ENCODE assay signal across 11 cellular contexts in genomic region chr11:134034496-134035381, GRCh38. TPM values are rescaled to one million over a fixed set of nuclear protein-coding genes. Genes with fewer than 3 reads are reported as not detected.
A peak's percentile ranks its signal among the peaks of the same experiment; 100 is the strongest.
DNase-seq lines count a peak whose midpoint lies in the region; ATAC-seq, FAIRE-seq and TF ChIP-seq lines count a peak whose summit lies in the region.
"Had no signal": no experiment of that assay in that cellular context is flagged by ENCODE, and none has a peak within 500 bp of the region (broad histone marks: within the 10 kb centered on the region; RNA-seq: fewer than 3 reads in every experiment).

No MANE protein-coding gene starts in this region.

- H3K4me1 Mint-ChIP-seq in CD4-positive, alpha-beta T cell (ENCODE audit: low read depth): peaks cover 64% of the 10 kb centered on the region
- peaks cover 77% of the 10 kb centered on the region for H3K4me1 Mint-ChIP-seq in nephron progenitor cell

- peak overlapping the region; percentile 81 for H3K27ac Mint-ChIP-seq in CD4-positive, alpha-beta T cell
- no peak overlapping the region for H3K27ac Mint-ChIP-seq in nephron progenitor cell
- H3K27ac Mint-ChIP-seq: stimulated activated naive B cell treated with anti-CD40 and anti-IgM and Interleukin-4, amounts not matched to agents 10 μg/mL and 1 μg/mL and 100 μg/mL, for 72 hours had no signal

- no peaks in the 10 kb centered on the region for H3K36me3 ChIP-seq in bronchial epithelial cell (ENCODE audit: control insufficient read depth, insufficient read depth, low read length)
- H3K36me3 ChIP-seq: SJSA1 had no signal

- H3K27ac ChIP-seq in CD4-positive, alpha-beta T cell (ENCODE audit: low read depth, low read length): no peak overlapping the region
- H3K27ac ChIP-seq: SJSA1 had no signal

- no peak for DNase-seq in CD4-positive, alpha-beta T cell
- peak; percentile 81 for DNase-seq in NCI-H1105 (lab: John Stamatoyannopoulos, UW)
- DNase-seq in bronchial epithelial cell (ENCODE audit: low read depth): peak; percentile 74
- DNase-seq in nephron progenitor cell: no peak
- no peak for DNase-seq in globus pallidus (ENCODE audit: low spot score)
- DNase-seq: stimulated activated naive B cell treated with anti-CD40 and anti-IgM and Interleukin-4, amounts not matched to agents 10 μg/mL and 1 μg/mL and 100 μg/mL, for 72 hours had no signal

- H3K9me3 Mint-ChIP-seq in CD4-positive, alpha-beta T cell: no peaks in the 10 kb centered on the region
- no peaks in the 10 kb centered on the region for H3K9me3 Mint-ChIP-seq in nephron progenitor cell
- H3K9me3 Mint-ChIP-seq: stimulated activated naive B cell treated with anti-CD40 and anti-IgM and Interleukin-4, amounts not matched to agents 10 μg/mL and 1 μg/mL and 100 μg/mL, for 72 hours had no signal

- H3K27me3 Mint-ChIP-seq in CD4-positive, alpha-beta T cell: no peaks in the 10 kb centered on the region
- peaks cover 30% of the 10 kb centered on the region for H3K27me3 Mint-ChIP-seq in nephron progenitor cell (ENCODE audit: low read depth, poor library complexity)

- H3K4me3 ChIP-seq in bronchial epithelial cell (ENCODE audit: low read depth, low read length): no peak overlapping the region
- H3K4me3 ChIP-seq: mucosa of descending colon, SJSA1 had no signal

- no peaks in the 10 kb centered on the region for H3K9me3 ChIP-seq in CD4-positive, alpha-beta T cell (ENCODE audit: control insufficient read depth, low read length)
- H3K9me3 ChIP-seq: mucosa of descending colon, SJSA1 had no signal

- peak; percentile 58 for FAIRE-seq in bronchial epithelial cell (lab: Jason Lieb, UNC)

- POLR2A ChIA-PET in CD4-positive, alpha-beta T cell (lab: Charles Lee): interaction anchor here (1.0 to 1.4 kb wide), 5 partner anchors 16 to 190 kb away, joined by 3 to 5 read pairs (median 4); partner anchors contain the start of genes IGSF9B, NCAPD3 and VPS26B

- no peak for ATAC-seq in CD4-positive, alpha-beta T cell (ENCODE audit: poor library complexity)
- ATAC-seq in GM21447 (IDR thresholded peaks at IDR 0.05; ENCODE audit: unreplicated experiment) (no peak), HG02884 (IDR thresholded peaks at IDR 0.05; ENCODE audit: unreplicated experiment) (no peak), HG02885 (IDR thresholded peaks at IDR 0.05; ENCODE audit: poor library complexity, unreplicated experiment) (no peak)

- no peaks in the 10 kb centered on the region for H3K27me3 ChIP-seq in CD4-positive, alpha-beta T cell (ENCODE audit: control insufficient read depth, insufficient read depth, low read length)
- H3K27me3 ChIP-seq in bronchial epithelial cell (ENCODE audit: control insufficient read depth, insufficient read depth, low read length): peaks cover 2% of the 10 kb centered on the region
- H3K27me3 ChIP-seq: SJSA1 had no signal

- H3K4me3 Mint-ChIP-seq in CD4-positive, alpha-beta T cell: peak overlapping the region; percentile 94
- peak overlapping the region; percentile 71 for H3K4me3 Mint-ChIP-seq in nephron progenitor cell

- CTCF ChIA-PET in CD4-positive, alpha-beta T cell (lab: Charles Lee): interaction anchor here (1.0 to 1.7 kb wide), 3 partner anchors 16 to 107 kb away, joined by 3 to 8 read pairs (median 6); no protein-coding TSS in a partner anchor

- TF ChIP-seq CTCF in CD4-positive, alpha-beta T cell (IDR thresholded peaks at IDR 0.05): no peak
- TF ChIP-seq CTCF in bronchial epithelial cell (IDR thresholded peaks at IDR 0.05; ENCODE audit: insufficient read depth, low read length, severe bottlenecking) (no peak), nephron progenitor cell (IDR thresholded peaks at IDR 0.05) (no peak)

- H3K36me3 Mint-ChIP-seq in CD4-positive, alpha-beta T cell (ENCODE audit: low read depth): no peaks in the 10 kb centered on the region
- H3K36me3 Mint-ChIP-seq in nephron progenitor cell (ENCODE audit: low read depth): no peaks in the 10 kb centered on the region
- H3K36me3 Mint-ChIP-seq: stimulated activated naive B cell treated with anti-CD40 and anti-IgM and Interleukin-4, amounts not matched to agents 10 μg/mL and 1 μg/mL and 100 μg/mL, for 72 hours had no signal

- intact Hi-C loops in CD4-positive, alpha-beta T cell (cut with DNase I, micrococcal nuclease): loop anchor here (5.0 kb wide), 3 partner anchors 67 to 107 kb away; no protein-coding TSS in a partner anchor

RNA-seq across cellular contexts. Expression of gene JAM3, which starts 34.1 kb away (rescaled TPM):
- total RNA-seq in CD4-positive, alpha-beta T cell: 10 to 100 TPM; 13.5 to 15.3 TPM
- total RNA-seq in bronchial epithelial cell: 0.26 and 1.6 TPM in 2 replicates

Comparison
In these comparisons a context has a peak if more than half of its experiments do, and no peak if none do; other contexts are left out.
1. DNase-seq: peak in NCI-H1105 (single experiment) and bronchial epithelial cell (single experiment); none in CD4-positive, alpha-beta T cell (0 of 10), nephron progenitor cell (single experiment) and globus pallidus (single experiment).